8 cellular contexts compared by ENCODE assay signal in the genomic region with DNA sequence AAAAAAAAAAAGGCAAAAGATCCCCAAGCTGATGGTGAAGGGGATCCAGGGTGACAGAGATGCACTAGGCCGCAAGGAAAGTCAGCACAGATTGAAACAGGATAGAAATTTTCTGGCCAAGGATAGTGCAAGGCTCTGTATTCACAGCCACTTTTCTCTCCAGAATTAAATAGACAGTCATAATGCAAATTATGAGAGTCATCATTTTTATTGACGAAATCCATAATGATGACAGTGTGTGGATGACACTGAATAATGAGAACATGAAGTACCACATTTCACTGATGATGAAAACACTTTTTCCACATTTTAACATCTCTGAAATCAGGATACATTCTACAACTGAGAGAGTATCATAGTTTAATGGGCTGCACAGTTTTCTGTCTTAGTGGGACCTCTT.
"Had no signal": no experiment of that assay in that cellular context is flagged by ENCODE, and none has a peak within 500 bp of the region (broad histone marks: within the 10 kb centered on the region; RNA-seq: fewer than 3 reads in every experiment).

No MANE protein-coding gene starts in this region.

- DNase-seq: GM23248, GOT3, H7, KBM-7 had no signal

- FAIRE-seq: HTR-8/SVneo had no signal

- H3K9me3 ChIP-seq: HAP-1 had no signal

- H3K4me3 ChIP-seq: GM23248, HAP-1 had no signal

- H3K4me3 Mint-ChIP-seq: IgD-negative memory B cell had no signal

- H3K27ac ChIP-seq: GM23248 had no signal

- H3K27ac Mint-ChIP-seq: IgD-negative memory B cell had no signal

- H3K27me3 Mint-ChIP-seq: IgD-negative memory B cell had no signal

- ATAC-seq: HCT116 had no signal

- H3K4me1 ChIP-seq: HAP-1 had no signal
